Comparison of ENCODE assay signal across 1 cellular context in the genomic region with DNA sequence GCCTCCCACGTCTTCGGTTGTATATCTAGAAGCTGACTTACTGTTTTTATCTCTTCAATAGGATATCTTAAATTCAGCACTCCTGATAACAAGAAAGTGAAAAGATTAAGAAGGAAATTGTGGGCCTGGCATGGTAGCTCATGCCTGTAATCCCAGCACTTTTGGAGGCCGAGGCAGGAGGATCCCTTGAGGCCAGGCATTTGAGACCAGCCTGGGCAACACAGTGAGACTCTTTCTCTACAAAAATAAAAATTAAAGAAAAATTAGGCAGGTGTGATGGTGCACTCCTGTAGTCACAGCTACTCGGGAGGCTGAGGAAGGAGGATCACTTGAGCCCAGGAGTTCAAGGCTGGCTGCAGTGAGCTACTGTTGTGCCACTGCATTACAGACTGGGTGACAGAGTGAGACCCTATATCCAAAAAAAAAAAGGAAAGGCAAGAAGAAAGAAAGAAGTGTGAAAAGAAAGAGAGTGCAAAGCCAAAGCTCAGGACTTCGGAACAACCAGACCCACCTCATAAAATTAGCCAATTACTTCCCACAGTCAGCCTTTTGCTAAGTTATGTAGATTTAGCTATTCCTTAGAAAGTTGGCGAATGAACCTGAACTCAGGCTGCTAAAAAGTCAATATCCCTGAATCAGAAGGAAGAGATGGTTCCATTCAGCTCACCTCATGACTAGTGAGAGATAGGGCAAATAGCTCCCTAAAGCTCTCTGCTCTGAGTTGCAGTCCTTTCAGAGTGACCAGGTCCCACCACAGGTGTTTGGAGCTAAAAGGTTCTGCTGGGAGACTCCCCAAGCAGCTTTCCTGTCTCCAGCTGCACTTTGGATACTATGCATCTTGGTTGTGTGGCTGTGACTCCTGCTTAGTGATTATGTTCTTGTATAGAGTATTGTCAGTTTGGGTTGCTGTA.
TF ChIP-seq lines count a peak whose summit lies in the region.

No MANE protein-coding gene starts in this region.

TF ChIP-seq in HepG2, 621 proteins besides CTCF, POLR2A, EP300 and RAD21 (continued from another document and continues in another):
- TF ChIP-seq, protein P1, sequence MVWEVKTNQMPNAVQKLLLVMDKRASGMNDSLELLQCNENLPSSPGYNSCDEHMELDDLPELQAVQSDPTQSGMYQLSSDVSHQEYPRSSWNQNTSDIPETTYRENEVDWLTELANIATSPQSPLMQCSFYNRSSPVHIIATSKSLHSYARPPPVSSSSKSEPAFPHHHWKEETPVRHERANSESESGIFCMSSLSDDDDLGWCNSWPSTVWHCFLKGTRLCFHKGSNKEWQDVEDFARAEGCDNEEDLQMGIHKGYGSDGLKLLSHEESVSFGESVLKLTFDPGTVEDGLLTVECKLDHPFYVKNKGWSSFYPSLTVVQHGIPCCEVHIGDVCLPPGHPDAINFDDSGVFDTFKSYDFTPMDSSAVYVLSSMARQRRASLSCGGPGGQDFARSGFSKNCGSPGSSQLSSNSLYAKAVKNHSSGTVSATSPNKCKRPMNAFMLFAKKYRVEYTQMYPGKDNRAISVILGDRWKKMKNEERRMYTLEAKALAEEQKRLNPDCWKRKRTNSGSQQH (CRISPR knock-in tag; IDR thresholded peaks at IDR 0.05; ENCODE audit: low read depth), result no peak
- no peak for TF ChIP-seq ZNF20 (CRISPR knock-in tag; IDR thresholded peaks at IDR 0.05)
- peak; percentile 61; the same call in 1 of the 2 replicates for TF ChIP-seq ZNF749 (CRISPR knock-in tag; IDR thresholded peaks at IDR 0.05; ENCODE audit: borderline replicate concordance)
- no peak for TF ChIP-seq GFI1 (CRISPR knock-in tag; IDR thresholded peaks at IDR 0.05; ENCODE audit: borderline replicate concordance)
- TF ChIP-seq NR2F2 (IDR thresholded peaks at IDR 0.05; ENCODE audit: borderline replicate concordance, low read depth), result no peak
- TF ChIP-seq, protein P2, sequence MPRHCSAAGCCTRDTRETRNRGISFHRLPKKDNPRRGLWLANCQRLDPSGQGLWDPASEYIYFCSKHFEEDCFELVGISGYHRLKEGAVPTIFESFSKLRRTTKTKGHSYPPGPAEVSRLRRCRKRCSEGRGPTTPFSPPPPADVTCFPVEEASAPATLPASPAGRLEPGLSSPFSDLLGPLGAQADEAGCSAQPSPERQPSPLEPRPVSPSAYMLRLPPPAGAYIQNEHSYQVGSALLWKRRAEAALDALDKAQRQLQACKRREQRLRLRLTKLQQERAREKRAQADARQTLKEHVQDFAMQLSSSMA (CRISPR knock-in tag; IDR thresholded peaks at IDR 0.05), result no peak
- no peak for TF ChIP-seq FIP1L1 (IDR thresholded peaks at IDR 0.05; ENCODE audit: borderline replicate concordance, insufficient read depth, low read depth, low read length)
- TF ChIP-seq HNRNPUL1 (IDR thresholded peaks at IDR 0.05; ENCODE audit: low read depth, low read length), result no peak
- no peak for TF ChIP-seq KDM1A (CRISPR knock-in tag; IDR thresholded peaks at IDR 0.05)
- no peak for TF ChIP-seq KLF9 (CRISPR knock-in tag; IDR thresholded peaks at IDR 0.05; ENCODE audit: low read depth)
- TF ChIP-seq TBP (CRISPR knock-in tag; IDR thresholded peaks at IDR 0.05), result no peak
- no peak for TF ChIP-seq KMT2B (CRISPR knock-in tag; IDR thresholded peaks at IDR 0.05)
- TF ChIP-seq, protein P3, sequence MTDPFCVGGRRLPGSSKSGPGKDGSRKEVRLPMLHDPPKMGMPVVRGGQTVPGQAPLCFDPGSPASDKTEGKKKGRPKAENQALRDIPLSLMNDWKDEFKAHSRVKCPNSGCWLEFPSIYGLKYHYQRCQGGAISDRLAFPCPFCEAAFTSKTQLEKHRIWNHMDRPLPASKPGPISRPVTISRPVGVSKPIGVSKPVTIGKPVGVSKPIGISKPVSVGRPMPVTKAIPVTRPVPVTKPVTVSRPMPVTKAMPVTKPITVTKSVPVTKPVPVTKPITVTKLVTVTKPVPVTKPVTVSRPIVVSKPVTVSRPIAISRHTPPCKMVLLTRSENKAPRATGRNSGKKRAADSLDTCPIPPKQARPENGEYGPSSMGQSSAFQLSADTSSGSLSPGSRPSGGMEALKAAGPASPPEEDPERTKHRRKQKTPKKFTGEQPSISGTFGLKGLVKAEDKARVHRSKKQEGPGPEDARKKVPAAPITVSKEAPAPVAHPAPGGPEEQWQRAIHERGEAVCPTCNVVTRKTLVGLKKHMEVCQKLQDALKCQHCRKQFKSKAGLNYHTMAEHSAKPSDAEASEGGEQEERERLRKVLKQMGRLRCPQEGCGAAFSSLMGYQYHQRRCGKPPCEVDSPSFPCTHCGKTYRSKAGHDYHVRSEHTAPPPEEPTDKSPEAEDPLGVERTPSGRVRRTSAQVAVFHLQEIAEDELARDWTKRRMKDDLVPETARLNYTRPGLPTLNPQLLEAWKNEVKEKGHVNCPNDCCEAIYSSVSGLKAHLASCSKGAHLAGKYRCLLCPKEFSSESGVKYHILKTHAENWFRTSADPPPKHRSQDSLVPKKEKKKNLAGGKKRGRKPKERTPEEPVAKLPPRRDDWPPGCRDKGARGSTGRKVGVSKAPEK (CRISPR knock-in tag; IDR thresholded peaks at IDR 0.05; ENCODE audit: borderline replicate concordance), result no peak
- 0 out of 2 replicates have a peak, but pooled peaks have one; percentile 21 for TF ChIP-seq DR1 (CRISPR knock-in tag; IDR thresholded peaks at IDR 0.05)
- TF ChIP-seq, protein P4, sequence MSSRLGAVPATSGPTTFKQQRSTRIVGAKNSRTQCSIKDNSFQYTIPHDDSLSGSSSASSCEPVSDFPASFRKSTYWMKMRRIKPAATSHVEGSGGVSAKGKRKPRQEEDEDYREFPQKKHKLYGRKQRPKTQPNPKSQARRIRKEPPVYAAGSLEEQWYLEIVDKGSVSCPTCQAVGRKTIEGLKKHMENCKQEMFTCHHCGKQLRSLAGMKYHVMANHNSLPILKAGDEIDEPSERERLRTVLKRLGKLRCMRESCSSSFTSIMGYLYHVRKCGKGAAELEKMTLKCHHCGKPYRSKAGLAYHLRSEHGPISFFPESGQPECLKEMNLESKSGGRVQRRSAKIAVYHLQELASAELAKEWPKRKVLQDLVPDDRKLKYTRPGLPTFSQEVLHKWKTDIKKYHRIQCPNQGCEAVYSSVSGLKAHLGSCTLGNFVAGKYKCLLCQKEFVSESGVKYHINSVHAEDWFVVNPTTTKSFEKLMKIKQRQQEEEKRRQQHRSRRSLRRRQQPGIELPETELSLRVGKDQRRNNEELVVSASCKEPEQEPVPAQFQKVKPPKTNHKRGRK (CRISPR knock-in tag; IDR thresholded peaks at IDR 0.05), result no peak
- TF ChIP-seq ZNF235 (CRISPR knock-in tag; IDR thresholded peaks at IDR 0.05; ENCODE audit: borderline replicate concordance), result no peak
- no peak for TF ChIP-seq ZNF7 (CRISPR knock-in tag; IDR thresholded peaks at IDR 0.05)
- TF ChIP-seq TCF7 (IDR thresholded peaks at IDR 0.05; ENCODE audit: low read depth), result no peak
- no peak for TF ChIP-seq NAIF1 (CRISPR knock-in tag; IDR thresholded peaks at IDR 0.05; ENCODE audit: borderline replicate concordance)
- no peak for TF ChIP-seq ZNF678 (CRISPR knock-in tag; IDR thresholded peaks at IDR 0.05)
- TF ChIP-seq ZMYM2 (CRISPR knock-in tag; IDR thresholded peaks at IDR 0.05), result no peak
- TF ChIP-seq, protein P5, sequence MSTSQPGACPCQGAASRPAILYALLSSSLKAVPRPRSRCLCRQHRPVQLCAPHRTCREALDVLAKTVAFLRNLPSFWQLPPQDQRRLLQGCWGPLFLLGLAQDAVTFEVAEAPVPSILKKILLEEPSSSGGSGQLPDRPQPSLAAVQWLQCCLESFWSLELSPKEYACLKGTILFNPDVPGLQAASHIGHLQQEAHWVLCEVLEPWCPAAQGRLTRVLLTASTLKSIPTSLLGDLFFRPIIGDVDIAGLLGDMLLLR (CRISPR knock-in tag; IDR thresholded peaks at IDR 0.05), result no peak
- TF ChIP-seq ZIK1 (CRISPR knock-in tag; IDR thresholded peaks at IDR 0.05; ENCODE audit: borderline replicate concordance, low read depth), result no peak
- TF ChIP-seq ZNF17 (CRISPR knock-in tag; IDR thresholded peaks at IDR 0.05), result no peak
- TF ChIP-seq ARNT2 (CRISPR knock-in tag; IDR thresholded peaks at IDR 0.05; ENCODE audit: low read depth), result no peak
- TF ChIP-seq ZNF263 (CRISPR knock-in tag; IDR thresholded peaks at IDR 0.05), result no peak
- TF ChIP-seq, protein P6, sequence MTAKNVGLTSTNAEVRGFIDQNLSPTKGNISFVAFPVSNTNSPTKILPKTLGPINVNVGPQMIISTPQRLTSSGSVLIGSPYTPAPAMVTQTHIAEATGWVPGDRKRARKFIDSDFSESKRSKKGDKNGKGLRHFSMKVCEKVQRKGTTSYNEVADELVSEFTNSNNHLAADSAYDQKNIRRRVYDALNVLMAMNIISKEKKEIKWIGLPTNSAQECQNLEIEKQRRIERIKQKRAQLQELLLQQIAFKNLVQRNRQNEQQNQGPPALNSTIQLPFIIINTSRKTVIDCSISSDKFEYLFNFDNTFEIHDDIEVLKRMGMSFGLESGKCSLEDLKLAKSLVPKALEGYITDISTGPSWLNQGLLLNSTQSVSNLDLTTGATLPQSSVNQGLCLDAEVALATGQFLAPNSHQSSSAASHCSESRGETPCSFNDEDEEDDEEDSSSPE (CRISPR knock-in tag; IDR thresholded peaks at IDR 0.05), result 0 out of 2 replicates have a peak, but pooled peaks have one; percentile 13
- no peak for TF ChIP-seq ADNP (CRISPR knock-in tag; IDR thresholded peaks at IDR 0.05)
- TF ChIP-seq NR2F1 (CRISPR knock-in tag; IDR thresholded peaks at IDR 0.05), result no peak
- peak; percentile 93 for TF ChIP-seq ZNF121 (CRISPR knock-in tag; IDR thresholded peaks at IDR 0.05)
- TF ChIP-seq ZNF616 (CRISPR knock-in tag; IDR thresholded peaks at IDR 0.05; ENCODE audit: low read depth), result no peak
- TF ChIP-seq, protein P7, sequence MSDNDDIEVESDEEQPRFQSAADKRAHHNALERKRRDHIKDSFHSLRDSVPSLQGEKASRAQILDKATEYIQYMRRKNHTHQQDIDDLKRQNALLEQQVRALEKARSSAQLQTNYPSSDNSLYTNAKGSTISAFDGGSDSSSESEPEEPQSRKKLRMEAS (IDR thresholded peaks at IDR 0.05), result 0 out of 2 replicates have a peak, but pooled peaks have one; percentile 15
- TF ChIP-seq, protein P8, sequence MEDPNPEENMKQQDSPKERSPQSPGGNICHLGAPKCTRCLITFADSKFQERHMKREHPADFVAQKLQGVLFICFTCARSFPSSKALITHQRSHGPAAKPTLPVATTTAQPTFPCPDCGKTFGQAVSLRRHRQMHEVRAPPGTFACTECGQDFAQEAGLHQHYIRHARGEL (CRISPR knock-in tag; IDR thresholded peaks at IDR 0.05), result no peak
- no peak for TF ChIP-seq RBAK (CRISPR knock-in tag; IDR thresholded peaks at IDR 0.05)
- TF ChIP-seq, protein P9, sequence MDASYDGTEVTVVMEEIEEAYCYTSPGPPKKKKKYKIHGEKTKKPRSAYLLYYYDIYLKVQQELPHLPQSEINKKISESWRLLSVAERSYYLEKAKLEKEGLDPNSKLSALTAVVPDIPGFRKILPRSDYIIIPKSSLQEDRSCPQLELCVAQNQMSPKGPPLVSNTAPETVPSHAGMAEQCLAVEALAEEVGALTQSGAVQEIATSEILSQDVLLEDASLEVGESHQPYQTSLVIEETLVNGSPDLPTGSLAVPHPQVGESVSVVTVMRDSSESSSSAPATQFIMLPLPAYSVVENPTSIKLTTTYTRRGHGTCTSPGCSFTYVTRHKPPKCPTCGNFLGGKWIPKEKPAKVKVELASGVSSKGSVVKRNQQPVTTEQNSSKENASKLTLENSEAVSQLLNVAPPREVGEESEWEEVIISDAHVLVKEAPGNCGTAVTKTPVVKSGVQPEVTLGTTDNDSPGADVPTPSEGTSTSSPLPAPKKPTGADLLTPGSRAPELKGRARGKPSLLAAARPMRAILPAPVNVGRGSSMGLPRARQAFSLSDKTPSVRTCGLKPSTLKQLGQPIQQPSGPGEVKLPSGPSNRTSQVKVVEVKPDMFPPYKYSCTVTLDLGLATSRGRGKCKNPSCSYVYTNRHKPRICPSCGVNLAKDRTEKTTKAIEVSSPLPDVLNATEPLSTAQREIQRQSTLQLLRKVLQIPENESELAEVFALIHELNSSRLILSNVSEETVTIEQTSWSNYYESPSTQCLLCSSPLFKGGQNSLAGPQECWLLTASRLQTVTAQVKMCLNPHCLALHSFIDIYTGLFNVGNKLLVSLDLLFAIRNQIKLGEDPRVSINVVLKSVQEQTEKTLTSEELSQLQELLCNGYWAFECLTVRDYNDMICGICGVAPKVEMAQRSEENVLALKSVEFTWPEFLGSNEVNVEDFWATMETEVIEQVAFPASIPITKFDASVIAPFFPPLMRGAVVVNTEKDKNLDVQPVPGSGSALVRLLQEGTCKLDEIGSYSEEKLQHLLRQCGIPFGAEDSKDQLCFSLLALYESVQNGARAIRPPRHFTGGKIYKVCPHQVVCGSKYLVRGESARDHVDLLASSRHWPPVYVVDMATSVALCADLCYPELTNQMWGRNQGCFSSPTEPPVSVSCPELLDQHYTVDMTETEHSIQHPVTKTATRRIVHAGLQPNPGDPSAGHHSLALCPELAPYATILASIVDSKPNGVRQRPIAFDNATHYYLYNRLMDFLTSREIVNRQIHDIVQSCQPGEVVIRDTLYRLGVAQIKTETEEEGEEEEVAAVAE (CRISPR knock-in tag; IDR thresholded peaks at IDR 0.05; ENCODE audit: borderline replicate concordance), result 0 out of 2 replicates have a peak, but pooled peaks have one; percentile 27
- no peak for TF ChIP-seq ZNF773 (CRISPR knock-in tag; IDR thresholded peaks at IDR 0.05; ENCODE audit: borderline replicate concordance)
- no peak for TF ChIP-seq ZNF333 (CRISPR knock-in tag; IDR thresholded peaks at IDR 0.05; ENCODE audit: borderline replicate concordance)
- no peak for TF ChIP-seq HES4 (CRISPR knock-in tag; IDR thresholded peaks at IDR 0.05; ENCODE audit: borderline replicate concordance)
- TF ChIP-seq CENPX (CRISPR knock-in tag; IDR thresholded peaks at IDR 0.05), result no peak
- no peak for TF ChIP-seq TEAD3 (CRISPR knock-in tag; optimal IDR thresholded peaks at IDR 0.05; ENCODE audit: borderline replicate concordance)
- TF ChIP-seq GABPA (IDR thresholded peaks at IDR 0.05; ENCODE audit: low read depth, low read length), result no peak
- TF ChIP-seq GABPA (CRISPR knock-in tag; IDR thresholded peaks at IDR 0.05; ENCODE audit: low read depth), result no peak
- TF ChIP-seq, protein P10, sequence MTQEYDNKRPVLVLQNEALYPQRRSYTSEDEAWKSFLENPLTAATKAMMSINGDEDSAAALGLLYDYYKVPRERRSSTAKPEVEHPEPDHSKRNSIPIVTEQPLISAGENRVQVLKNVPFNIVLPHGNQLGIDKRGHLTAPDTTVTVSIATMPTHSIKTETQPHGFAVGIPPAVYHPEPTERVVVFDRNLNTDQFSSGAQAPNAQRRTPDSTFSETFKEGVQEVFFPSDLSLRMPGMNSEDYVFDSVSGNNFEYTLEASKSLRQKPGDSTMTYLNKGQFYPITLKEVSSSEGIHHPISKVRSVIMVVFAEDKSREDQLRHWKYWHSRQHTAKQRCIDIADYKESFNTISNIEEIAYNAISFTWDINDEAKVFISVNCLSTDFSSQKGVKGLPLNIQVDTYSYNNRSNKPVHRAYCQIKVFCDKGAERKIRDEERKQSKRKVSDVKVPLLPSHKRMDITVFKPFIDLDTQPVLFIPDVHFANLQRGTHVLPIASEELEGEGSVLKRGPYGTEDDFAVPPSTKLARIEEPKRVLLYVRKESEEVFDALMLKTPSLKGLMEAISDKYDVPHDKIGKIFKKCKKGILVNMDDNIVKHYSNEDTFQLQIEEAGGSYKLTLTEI (CRISPR knock-in tag; conservative IDR thresholded peaks at IDR 0.05), result no peak
- TF ChIP-seq, protein P11, sequence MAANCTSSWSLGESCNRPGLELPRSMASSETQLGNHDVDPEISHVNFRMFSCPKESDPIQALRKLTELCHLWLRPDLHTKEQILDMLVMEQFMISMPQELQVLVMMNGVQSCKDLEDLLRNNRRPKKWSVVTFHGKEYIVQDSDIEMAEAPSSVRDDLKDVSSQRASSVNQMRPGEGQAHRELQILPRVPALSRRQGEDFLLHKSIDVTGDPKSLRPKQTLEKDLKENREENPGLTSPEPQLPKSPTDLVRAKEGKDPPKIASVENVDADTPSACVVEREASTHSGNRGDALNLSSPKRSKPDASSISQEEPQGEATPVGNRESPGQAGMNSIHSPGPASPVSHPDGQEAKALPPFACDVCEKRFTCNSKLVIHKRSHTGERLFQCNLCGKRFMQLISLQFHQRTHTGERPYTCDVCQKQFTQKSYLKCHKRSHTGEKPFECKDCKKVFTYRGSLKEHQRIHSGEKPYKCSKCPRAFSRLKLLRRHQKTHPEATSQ (CRISPR knock-in tag; IDR thresholded peaks at IDR 0.05; ENCODE audit: borderline replicate concordance), result 0 out of 2 replicates have a peak, but pooled peaks have one; percentile 25
